In genomic region chr9:78130004-78130403, GRCh38 we compare ENCODE assay signal across 11 cellular contexts.
DNase-seq lines count a peak whose midpoint lies in the region; ATAC-seq and TF ChIP-seq lines count a peak whose summit lies in the region.
"Had no signal": no experiment of that assay in that cellular context is flagged by ENCODE, and none has a peak within 500 bp of the region (broad histone marks: within the 10 kb centered on the region; RNA-seq: fewer than 3 reads in every experiment).

No MANE protein-coding gene starts in this region.

- no peak for ATAC-seq in Right ventricle myocardium superior (ENCODE audit: poor library complexity)

- DNase-seq in Right ventricle myocardium superior (peak; percentile 40), right atrium auricular region (ENCODE audit: low spot score) (no peak), WERI-Rb-1 (peak; percentile 31), glomerular visceral epithelial cell (ENCODE audit: extremely low spot score) (peak; percentile 29), tibial artery (peak; percentile 43 to 83), GM19238 (ENCODE audit: insufficient read length, low spot score) (no peak)
- DNase-seq in stimulated activated CD4-positive, alpha-beta T cell treated with anti-CD3 and anti-CD28 coated beads, Interleukin-1b, Interleukin-23, amount 100 ng/mL, for 48 hours, result no peak
- DNase-seq in activated CD4-positive, alpha-beta T cell treated with anti-CD3 and anti-CD28 coated beads, Interleukin-2, amount 50 U/mL, for 1 hour, result no peak
- DNase-seq: activated B cell treated with CpG ODN at 0.5 μM for 24 hours; CD4-positive, CD25-positive, alpha-beta regulatory T cell; foreskin fibroblast had no signal

- H3K36me3 ChIP-seq in right atrium auricular region (no peaks in the 10 kb centered on the region), WERI-Rb-1 (no peaks in the 10 kb centered on the region), tibial artery (no peaks in the 10 kb centered on the region)

- H3K4me1 ChIP-seq in right atrium auricular region (peaks cover 0 to 3% of the 10 kb centered on the region in 2 donors), tibial artery (peaks cover 0 to 12% (median 0%) of the 10 kb centered on the region in 4 donors)

- intact Hi-C loops in Right ventricle myocardium superior (cut with DNase I) (no loop called here), tibial artery (cut with DNase I; ENCODE audit: low total_unique reads) (no loop called here)

- H3K27me3 ChIP-seq in right atrium auricular region (no peaks in the 10 kb centered on the region), WERI-Rb-1 (ENCODE audit: insufficient read depth, low read depth, severe bottlenecking) (no peaks in the 10 kb centered on the region), tibial artery (no peaks in the 10 kb centered on the region)

- no peaks in the 10 kb centered on the region for H3K9me3 ChIP-seq in right atrium auricular region
- no peaks in the 10 kb centered on the region for H3K9me3 ChIP-seq in WERI-Rb-1 (ENCODE audit: severe bottlenecking)
- no peaks in the 10 kb centered on the region for H3K9me3 ChIP-seq in tibial artery

- no peak for TF ChIP-seq CTCF in right atrium auricular region (IDR thresholded peaks at IDR 0.05)
- peak; percentile 38; the same call in 1 of the 2 replicates for TF ChIP-seq CTCF in WERI-Rb-1 (IDR thresholded peaks at IDR 0.05; ENCODE audit: low read depth, low read length)
- TF ChIP-seq CTCF in tibial artery (IDR thresholded peaks at IDR 0.05), result no peak

- no peak overlapping the region for H3K4me3 ChIP-seq in right atrium auricular region
- no peak overlapping the region for H3K4me3 ChIP-seq in WERI-Rb-1 (ENCODE audit: low read depth, low read length)
- no peak overlapping the region for H3K4me3 ChIP-seq in tibial artery

- no peak overlapping the region for H3K27ac ChIP-seq in right atrium auricular region
- no peak overlapping the region for H3K27ac ChIP-seq in WERI-Rb-1
- H3K27ac ChIP-seq in tibial artery, result no peak overlapping the region

Comparison
In these comparisons a context has a peak if more than half of its experiments do, and no peak if none do; other contexts are left out.
1. DNase-seq: peak in Right ventricle myocardium superior (single experiment), WERI-Rb-1 (single experiment), glomerular visceral epithelial cell (single experiment) and tibial artery (2 of 2); none in right atrium auricular region (single experiment), stimulated activated CD4-positive, alpha-beta T cell treated with anti-CD3 and anti-CD28 coated beads, Interleukin-1b, Interleukin-23, amount 100 ng/mL, for 48 hours (single experiment), GM19238 (single experiment) and activated CD4-positive, alpha-beta T cell treated with anti-CD3 and anti-CD28 coated beads, Interleukin-2, amount 50 U/mL, for 1 hour (single experiment).